7 cellular contexts compared by ENCODE assay signal in the genomic region with DNA sequence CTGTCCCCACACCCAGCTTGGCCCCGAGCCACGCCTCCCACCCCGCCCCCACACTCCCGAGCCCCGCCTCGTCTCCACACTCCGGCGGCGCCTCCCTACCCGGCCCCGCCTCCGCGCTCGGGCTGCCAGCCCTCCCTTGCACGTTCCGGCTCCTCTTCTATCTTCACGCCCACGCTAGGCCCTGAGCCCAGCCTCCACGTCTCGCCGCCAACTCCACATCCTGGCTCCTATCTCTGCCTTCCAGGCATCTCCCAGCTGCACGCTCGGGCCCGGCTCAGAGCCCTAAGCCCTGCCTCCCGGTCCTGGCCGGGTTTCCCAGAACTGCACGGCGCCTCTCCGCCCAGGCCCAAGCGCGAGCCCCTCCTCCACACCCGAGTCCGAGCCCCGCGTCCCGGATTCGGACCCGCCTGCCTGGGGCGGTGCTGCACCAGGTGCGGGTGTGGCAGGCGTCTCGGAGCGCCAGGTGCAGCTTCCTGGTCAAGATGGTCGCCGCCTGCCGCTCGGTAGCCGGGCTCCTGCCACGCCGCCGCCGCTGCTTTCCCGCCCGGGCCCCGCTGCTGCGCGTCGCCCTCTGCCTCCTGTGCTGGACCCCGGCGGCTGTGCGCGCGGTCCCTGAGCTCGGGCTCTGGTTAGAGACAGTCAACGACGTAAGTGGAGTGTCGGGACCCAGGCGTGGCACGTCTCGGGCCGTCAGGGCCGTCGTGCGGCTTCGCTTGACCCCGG. TPM values are rescaled to one million over a fixed set of nuclear protein-coding genes. Genes with fewer than 3 reads are reported as not detected.
DNase-seq lines count a peak whose midpoint lies in the region; ATAC-seq and TF ChIP-seq lines count a peak whose summit lies in the region.

A gene with protein sequence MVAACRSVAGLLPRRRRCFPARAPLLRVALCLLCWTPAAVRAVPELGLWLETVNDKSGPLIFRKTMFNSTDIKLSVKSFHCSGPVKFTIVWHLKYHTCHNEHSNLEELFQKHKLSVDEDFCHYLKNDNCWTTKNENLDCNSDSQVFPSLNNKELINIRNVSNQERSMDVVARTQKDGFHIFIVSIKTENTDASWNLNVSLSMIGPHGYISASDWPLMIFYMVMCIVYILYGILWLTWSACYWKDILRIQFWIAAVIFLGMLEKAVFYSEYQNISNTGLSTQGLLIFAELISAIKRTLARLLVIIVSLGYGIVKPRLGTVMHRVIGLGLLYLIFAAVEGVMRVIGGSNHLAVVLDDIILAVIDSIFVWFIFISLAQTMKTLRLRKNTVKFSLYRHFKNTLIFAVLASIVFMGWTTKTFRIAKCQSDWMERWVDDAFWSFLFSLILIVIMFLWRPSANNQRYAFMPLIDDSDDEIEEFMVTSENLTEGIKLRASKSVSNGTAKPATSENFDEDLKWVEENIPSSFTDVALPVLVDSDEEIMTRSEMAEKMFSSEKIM (plus strand): TSS at position 160 of the 723 bp plus-strand sequence. CDS start 323 bp downstream, at position 483.

- H3K27ac ChIP-seq in hepatocyte = peak within 1 kb of the TSS; percentile 99

- H3K4me3 ChIP-seq in hepatocyte (peak within 1 kb of the TSS; percentile 89), retinal pigment epithelial cell (ENCODE audit: low read length) (peak within 1 kb of the TSS; percentile 83)

- H3K4me1 ChIP-seq in hepatocyte (ENCODE audit: insufficient read depth) = peaks cover 19% of the 10 kb centered on the region

- peak within 1 kb of the TSS; percentile 86 for H3K4me2 ChIP-seq in hepatocyte

- DNase-seq in NCI-H1930 (lab: John Stamatoyannopoulos, UW) (peak; percentile 90 to 93), astrocyte of the hippocampus (ENCODE audit: low read depth, low spot score) (peak; percentile 99), hepatocyte (ENCODE audit: low spot score) (peak; percentile 99), retinal pigment epithelial cell (ENCODE audit: low read depth) (peak; percentile 77)

- ATAC-seq in GM18508 (IDR thresholded peaks at IDR 0.05; ENCODE audit: insufficient read depth, unreplicated experiment) = peak; percentile 31
- ATAC-seq in HG02970 (IDR thresholded peaks at IDR 0.05; ENCODE audit: low FRiP score, unreplicated experiment) = peak; percentile 54

- intact Hi-C loops in T-helper 2 cell treated with Interferon-gamma antibody and Interleukin-4, amounts not matched to agents 100 ng/mL and 5 ng/mL, for 36 hours (cut with micrococcal nuclease) = loop anchor here (1.0 to 10.0 kb wide), 11 partner anchors 37 to 1380 kb away; a partner anchor contains a TSS

- no peak for TF ChIP-seq CTCF in hepatocyte (IDR thresholded peaks at IDR 0.05; ENCODE audit: poor library complexity)
- no peak for TF ChIP-seq CTCF in retinal pigment epithelial cell (conservative IDR thresholded peaks at IDR 0.05; ENCODE audit: low read depth, low read length)

- H3K27me3 ChIP-seq in hepatocyte = no peaks in the 10 kb centered on the region

- H3K79me2 ChIP-seq in hepatocyte = peaks cover 42% of the 10 kb centered on the region

- H4K20me1 ChIP-seq in hepatocyte (ENCODE audit: insufficient read depth, poor library complexity, severe bottlenecking) = peaks cover 8% of the 10 kb centered on the region

- no peaks in the 10 kb centered on the region for H3K36me3 ChIP-seq in hepatocyte (replicated peaks; ENCODE audit: insufficient read depth, low read depth)

- H3K9me3 ChIP-seq in hepatocyte (ENCODE audit: low read depth) = no peaks in the 10 kb centered on the region

- under 1% methylated on average over 67 of the region's 76 CpGs for WGBS in hepatocyte (ENCODE audit: low lambda C conversion rate, missing lambda C conversion rate)

- no peaks in the 10 kb centered on the region for H3K9me2 ChIP-seq in hepatocyte (replicated peaks; ENCODE audit: insufficient read depth)

- H2AFZ ChIP-seq in hepatocyte = peak within 1 kb of the TSS; percentile 74

RNA-seq across cellular contexts. Expression of the gene that starts here (rescaled TPM):
- 17.5 and 18.3 TPM in 2 replicates for total RNA-seq in T-helper 2 cell treated with Interferon-gamma antibody and Interleukin-4, amounts not matched to agents 100 ng/mL and 5 ng/mL, for 36 hours
- total RNA-seq in hepatocyte = 39.5 and 59.5 TPM in 2 replicates
- 16.9 and 21.1 TPM in 2 replicates for polyA plus RNA-seq in hepatocyte

Comparison
In these comparisons a context has a peak if more than half of its experiments do, and no peak if none do; other contexts are left out.
1. Peak in every context shown above with its lines: DNase-seq, ATAC-seq, H3K4me3 ChIP-seq and H3K27ac ChIP-seq.